Comparison of ENCODE assay signal across 14 cellular contexts in genomic region chr1:200624679-200625335, GRCh38. TPM values are rescaled to one million over a fixed set of nuclear protein-coding genes. Genes with fewer than 3 reads are reported as not detected.
A peak's percentile ranks its signal among the peaks of the same experiment; 100 is the strongest.
DNase-seq lines count a peak whose midpoint lies in the region; TF ChIP-seq lines count a peak whose summit lies in the region.
"Had no signal": no experiment of that assay in that cellular context is flagged by ENCODE, and none has a peak within 500 bp of the region (broad histone marks: within the 10 kb centered on the region; RNA-seq: fewer than 3 reads in every experiment).

No MANE protein-coding gene starts in this region.

- TF ChIP-seq POLR2A in adrenal gland (IDR thresholded peaks at IDR 0.05), result no peak

- H3K4me2 ChIP-seq in Loucy (ENCODE audit: low read depth, low read length, poor library complexity, severe bottlenecking), result no peak overlapping the region

- H3K27ac ChIP-seq in adrenal gland, result peak overlapping the region; percentile 30 to 59 (median 48)
- H3K27ac ChIP-seq: left ventricle myocardium inferior, neutrophil had no signal

- POLR2A ChIA-PET in Caco-2 (lab: Charles Lee), result interaction anchor here (0.7 kb wide), 1 partner anchor 60 kb away, joined by 16 read pairs; no protein-coding TSS in a partner anchor

- H3K79me2 ChIP-seq in Loucy (ENCODE audit: insufficient read depth, low read length), result peaks cover 8% of the 10 kb centered on the region

- no peak overlapping the region for H3K4me3 Mint-ChIP-seq in Caco-2 (ENCODE audit: unreplicated experiment)

- H3K4me3 ChIP-seq in Loucy (ENCODE audit: low read length, poor library complexity, severe bottlenecking) (no peak overlapping the region), adrenal gland (no peak overlapping the region), Caco-2 (ENCODE audit: low read depth, low read length) (no peak overlapping the region)
- H3K4me3 ChIP-seq: left ventricle myocardium inferior had no signal

- peaks cover 3% of the 10 kb centered on the region; the same call in 1 of the 2 replicates for H3F3A ChIP-seq in Loucy (ENCODE audit: low read depth)

- H3K27me3 ChIP-seq in Loucy (ENCODE audit: insufficient read depth, low read length, poor library complexity, severe bottlenecking) (no peaks in the 10 kb centered on the region), adrenal gland (no peaks in the 10 kb centered on the region), Caco-2 (replicated peaks; ENCODE audit: control insufficient read depth, insufficient read depth, low read length) (no peaks in the 10 kb centered on the region)
- H3K27me3 ChIP-seq: neutrophil had no signal

- no peaks in the 10 kb centered on the region for H3K9me2 ChIP-seq in Loucy (replicated peaks; ENCODE audit: low read depth, low read length)

- intact Hi-C loops in adrenal gland (cut with DNase I), result loop anchor here (5.0 to 10.0 kb wide), 3 partner anchors 110 to 180 kb away; partner anchors contain the start of gene CAMSAP2 (in 1 of the 2)
- intact Hi-C loops in Caco-2 (cut with micrococcal nuclease; ENCODE audit: unreplicated experiment), result loop anchor here (5.0 kb wide), 3 partner anchors 117 to 417 kb away; no protein-coding TSS in a partner anchor

- H3K27ac Mint-ChIP-seq in Caco-2 (ENCODE audit: unreplicated experiment), result no peak overlapping the region

- H3K9me3 Mint-ChIP-seq in Caco-2 (ENCODE audit: unreplicated experiment), result no peaks in the 10 kb centered on the region

- DNase-seq in NOMO-1 (lab: John Stamatoyannopoulos, UW; ENCODE audit: unreplicated experiment in 2 of 2), result peak; percentile 6 to 7
- no peak for DNase-seq in NOMO-1 treated with dmso at 0.1 percent for 144 hours (lab: John Stamatoyannopoulos, UW; ENCODE audit: unreplicated experiment)
- peak in 1 of 7 donors; percentile 35 for DNase-seq in adrenal gland
- DNase-seq in myocyte (ENCODE audit: low read depth), result peak; percentile 16
- no peak for DNase-seq in NCI-H2081 (lab: John Stamatoyannopoulos, UW)
- no peak for DNase-seq in Caco-2
- DNase-seq in AG08395 (ENCODE audit: low spot score), result no peak
- DNase-seq: 8988T; glutamatergic neuron; left ventricle myocardium inferior; NCI-H187; NK-92 treated with Interleukin-12 subunit alpha and Interleukin-12 subunit beta, amount 100 ng/mL, for 24 hours had no signal

- H3K36me3 ChIP-seq in Loucy (ENCODE audit: insufficient read depth, low read length), result no peaks in the 10 kb centered on the region
- no peaks in the 10 kb centered on the region for H3K36me3 ChIP-seq in adrenal gland (replicated peaks in 1 of 2)
- H3K36me3 ChIP-seq in Caco-2 (ENCODE audit: control insufficient read depth, insufficient read depth, low read length), result no peaks in the 10 kb centered on the region
- H3K36me3 ChIP-seq: left ventricle myocardium inferior, neutrophil had no signal

- H3K4me1 ChIP-seq in Loucy (ENCODE audit: insufficient read depth, low read length, poor library complexity, severe bottlenecking) (peaks cover 18% of the 10 kb centered on the region), adrenal gland (replicated peaks in 1 of 2) (peaks cover 18 to 27% of the 10 kb centered on the region in 2 donors), Caco-2 (peaks cover 8% of the 10 kb centered on the region; the same call in 1 of the 2 replicates)

- 57 to 73% (median 68%) methylated on average over 2 of the region's 2 CpGs for WGBS in adrenal gland, 4 donors

- CTCF ChIA-PET in Caco-2 (lab: Charles Lee), result interaction anchor here (0.6 kb wide), 2 partner anchors 283 to 346 kb away, joined by 4 to 8 read pairs; no protein-coding TSS in a partner anchor

- no peak for TF ChIP-seq CTCF in Loucy (conservative IDR thresholded peaks at IDR 0.05; ENCODE audit: low read length)
- TF ChIP-seq CTCF in adrenal gland (IDR thresholded peaks at IDR 0.05), result no peak
- TF ChIP-seq CTCF in Caco-2 (IDR thresholded peaks at IDR 0.05; ENCODE audit: insufficient read depth in 1 of 2, low read depth in 1 of 2, low read length in 1 of 2, severe bottlenecking in 1 of 2, unreplicated experiment in 1 of 2), result no peak

- no peaks in the 10 kb centered on the region for H4K20me1 ChIP-seq in Loucy (ENCODE audit: insufficient read depth, low read length, poor library complexity, severe bottlenecking)

- no peaks in the 10 kb centered on the region for H3K9me3 ChIP-seq in Loucy (ENCODE audit: insufficient read depth, low read depth, low read length)
- no peaks in the 10 kb centered on the region for H3K9me3 ChIP-seq in adrenal gland (replicated peaks in 1 of 3)
- no peaks in the 10 kb centered on the region for H3K9me3 ChIP-seq in Caco-2
- H3K9me3 ChIP-seq: left ventricle myocardium inferior, neutrophil had no signal

- no peaks in the 10 kb centered on the region for H3K27me3 Mint-ChIP-seq in Caco-2 (ENCODE audit: insufficient read depth, unreplicated experiment)

- peaks cover under 1% of the 10 kb centered on the region for H3K4me1 Mint-ChIP-seq in Caco-2 (ENCODE audit: low read depth, unreplicated experiment)

- H3K9ac ChIP-seq in Loucy (ENCODE audit: low read depth, low read length, poor library complexity, severe bottlenecking), result no peak overlapping the region

- H2AFZ ChIP-seq in Loucy (ENCODE audit: low read length), result peak overlapping the region; percentile 54; the same call in 1 of the 2 replicates

- BruUV-seq in Caco-2 (replicated peaks; lab: Mats Ljungman, UMichigan), result no TSS peak

- H3K36me3 Mint-ChIP-seq in Caco-2 (ENCODE audit: insufficient read depth, unreplicated experiment), result peaks cover 11% of the 10 kb centered on the region

RNA-seq across cellular contexts. Expression of gene KIF14, which starts 4.3 kb away (rescaled TPM):
- total RNA-seq in adrenal gland, result 1 to 10 TPM in 2 of 8 donors, under 1 TPM in 6; 0.11 to 1.2 (median 0.33) TPM
- under 1 TPM; 0.07 to 0.33 (median 0.08) TPM for polyA plus RNA-seq in adrenal gland
- 0.19 and 0.36 TPM in 2 replicates for total RNA-seq in myocyte
- polyA plus RNA-seq in myocyte (2012), result 0.03 TPM
- 11.6 and 12.3 TPM in 2 replicates for total RNA-seq in Caco-2 (2022)

RNA-seq across cellular contexts. Expression of gene DDX59, which starts 44.9 kb away (rescaled TPM):
- total RNA-seq in adrenal gland, result 10 to 100 TPM; 13.5 to 32.0 (median 24.0) TPM
- polyA plus RNA-seq in adrenal gland, result 10 to 100 TPM; 34.5 to 46.1 (median 36.9) TPM
- total RNA-seq in myocyte, result 18.3 and 18.7 TPM in 2 replicates
- 7.7 TPM for polyA plus RNA-seq in myocyte (2012)
- total RNA-seq in Caco-2 (2022), result 13.5 and 16.3 TPM in 2 replicates

Comparison
In these comparisons a context has a peak if more than half of its experiments do, and no peak if none do; other contexts are left out.
1. DNase-seq: peak in NOMO-1 (2 of 2) and myocyte (single experiment); none in NOMO-1 treated with dmso at 0.1 percent for 144 hours (single experiment), NCI-H2081 (0 of 2), Caco-2 (0 of 2) and AG08395 (single experiment).